11 cellular contexts compared by ENCODE assay signal in genomic region chr6:106514281-106514885, GRCh38.
DNase-seq lines count a peak whose midpoint lies in the region; ATAC-seq and TF ChIP-seq lines count a peak whose summit lies in the region.
"Had no signal": no experiment of that assay in that cellular context is flagged by ENCODE, and none has a peak within 500 bp of the region (broad histone marks: within the 10 kb centered on the region; RNA-seq: fewer than 3 reads in every experiment).

No MANE protein-coding gene starts in this region.

- H3K36me3 ChIP-seq in heart left ventricle: no peaks in the 10 kb centered on the region

- H3K27ac Mint-ChIP-seq in activated T-helper 1 cell treated with anti-CD3 and anti-CD28 coated beads, Interleukin-12 subunit alpha, Interleukin-12 subunit beta, Interleukin-2, Interleukin-4 antibody, amounts not matched to agents 30 ng/mL and 10 ng/mL and 1 ng/mL, durations not matched to agents 14 hours and 24 hours and 36 hours: peak overlapping the region; percentile 83
- peak overlapping the region; percentile 78 for H3K27ac Mint-ChIP-seq in type B pancreatic cell

- TF ChIP-seq POLR2A in heart left ventricle (IDR thresholded peaks at IDR 0.05): no peak

- intact Hi-C loops in activated T-helper 1 cell treated with anti-CD3 and anti-CD28 coated beads, Interleukin-12 subunit alpha, Interleukin-12 subunit beta, Interleukin-2, Interleukin-4 antibody, amounts not matched to agents 30 ng/mL and 10 ng/mL and 1 ng/mL, durations not matched to agents 14 hours and 24 hours and 36 hours (cut with micrococcal nuclease): loop anchor here (5.0 to 10.0 kb wide), 4 partner anchors 513 to 1112 kb away; partner anchors contain the start of genes MTRES1 and PREP
- intact Hi-C loops in heart left ventricle (cut with DNase I): loop anchor here in 1 of 10 donors (5.0 kb wide), 1 partner anchor 43 kb away; no protein-coding TSS in a partner anchor

- peak overlapping the region in 1 of 12 donors; percentile 96 for H3K27ac ChIP-seq in heart left ventricle

- H3K4me1 ChIP-seq in heart left ventricle: peaks cover 0 to 88% (median 26%) of the 10 kb centered on the region in 12 donors

- H3K27me3 Mint-ChIP-seq in activated T-cell treated with anti-CD3 and anti-CD28 coated beads, Interleukin-2, amount 50 U/mL, for 4 hours (ENCODE audit: low read depth): no peaks in the 10 kb centered on the region
- peaks cover 6% of the 10 kb centered on the region for H3K27me3 Mint-ChIP-seq in activated T-helper 1 cell treated with anti-CD3 and anti-CD28 coated beads, Interleukin-12 subunit alpha, Interleukin-12 subunit beta, Interleukin-2, Interleukin-4 antibody, amounts not matched to agents 30 ng/mL and 10 ng/mL and 1 ng/mL, durations not matched to agents 14 hours and 24 hours and 36 hours (ENCODE audit: insufficient read depth)
- H3K27me3 Mint-ChIP-seq in type B pancreatic cell: peaks cover 56% of the 10 kb centered on the region

- peak overlapping the region; percentile 85 for H3K4me3 Mint-ChIP-seq in activated T-cell treated with anti-CD3 and anti-CD28 coated beads, Interleukin-2, amount 50 U/mL, for 4 hours
- H3K4me3 Mint-ChIP-seq in activated T-helper 1 cell treated with anti-CD3 and anti-CD28 coated beads, Interleukin-12 subunit alpha, Interleukin-12 subunit beta, Interleukin-2, Interleukin-4 antibody, amounts not matched to agents 30 ng/mL and 10 ng/mL and 1 ng/mL, durations not matched to agents 14 hours and 24 hours and 36 hours: peak overlapping the region; percentile 91
- H3K4me3 Mint-ChIP-seq in type B pancreatic cell: peak overlapping the region; percentile 80

- 84 to 88% (median 86%) methylated on average over 3 of the region's 3 CpGs for WGBS in heart left ventricle, 4 donors

- DNase-seq in activated T-cell treated with anti-CD3 and anti-CD28 coated beads, Interleukin-2, amount 50 U/mL, for 4 hours: no peak
- DNase-seq in activated T-cell treated with anti-CD3 and anti-CD28 coated beads, Interleukin-2, amount 50 U/mL, for 48 hours: no peak
- no peak for DNase-seq in activated T-helper 1 cell treated with anti-CD3 and anti-CD28 coated beads, Interleukin-12 subunit alpha, Interleukin-12 subunit beta, Interleukin-2, Interleukin-4 antibody, amounts not matched to agents 30 ng/mL and 10 ng/mL and 1 ng/mL, durations not matched to agents 14 hours and 24 hours and 36 hours (ENCODE audit: low spot score)
- peak; percentile 29 for DNase-seq in left kidney (ENCODE audit: low read depth, low spot score)
- DNase-seq in type B pancreatic cell (ENCODE audit: extremely low spot score, unreplicated experiment): no peak
- DNase-seq in stimulated activated naive CD4-positive, alpha-beta T cell treated with Interleukin-2 at 50 U/mL for 16 hours (lab: John Stamatoyannopoulos, UW): no peak
- DNase-seq in GF-D8 (lab: John Stamatoyannopoulos, UW): no peak
- no peak for DNase-seq in heart left ventricle
- DNase-seq: amniotic stem cell, SW 1271 had no signal

- H3K9me3 Mint-ChIP-seq in activated T-cell treated with anti-CD3 and anti-CD28 coated beads, Interleukin-2, amount 50 U/mL, for 4 hours: no peaks in the 10 kb centered on the region
- H3K9me3 Mint-ChIP-seq in activated T-helper 1 cell treated with anti-CD3 and anti-CD28 coated beads, Interleukin-12 subunit alpha, Interleukin-12 subunit beta, Interleukin-2, Interleukin-4 antibody, amounts not matched to agents 30 ng/mL and 10 ng/mL and 1 ng/mL, durations not matched to agents 14 hours and 24 hours and 36 hours: no peaks in the 10 kb centered on the region
- no peaks in the 10 kb centered on the region for H3K9me3 Mint-ChIP-seq in type B pancreatic cell

- peaks cover 0 to 31% (median 22%) of the 10 kb centered on the region in 9 donors for H3K27me3 ChIP-seq in heart left ventricle

- no peaks in the 10 kb centered on the region for H3K9me3 ChIP-seq in heart left ventricle

- peak overlapping the region in 2 of 12 donors; percentile 74 to 92 for H3K4me3 ChIP-seq in heart left ventricle
- H3K4me3 ChIP-seq: smooth muscle cell had no signal

- no peak for ATAC-seq in activated T-cell treated with anti-CD3 and anti-CD28 coated beads, Interleukin-2, amount 50 U/mL, for 4 hours
- ATAC-seq in heart left ventricle: no peak

- TF ChIP-seq CTCF in type B pancreatic cell (conservative IDR thresholded peaks at IDR 0.05): no peak
- TF ChIP-seq CTCF in heart left ventricle (IDR thresholded peaks at IDR 0.05): no peak

- peaks cover 1% of the 10 kb centered on the region for H3K36me3 Mint-ChIP-seq in activated T-cell treated with anti-CD3 and anti-CD28 coated beads, Interleukin-2, amount 50 U/mL, for 4 hours (ENCODE audit: insufficient read depth)
- peaks cover 6% of the 10 kb centered on the region for H3K36me3 Mint-ChIP-seq in activated T-helper 1 cell treated with anti-CD3 and anti-CD28 coated beads, Interleukin-12 subunit alpha, Interleukin-12 subunit beta, Interleukin-2, Interleukin-4 antibody, amounts not matched to agents 30 ng/mL and 10 ng/mL and 1 ng/mL, durations not matched to agents 14 hours and 24 hours and 36 hours (ENCODE audit: low read depth)
- H3K36me3 Mint-ChIP-seq in type B pancreatic cell: no peaks in the 10 kb centered on the region

- H3K4me1 Mint-ChIP-seq in activated T-cell treated with anti-CD3 and anti-CD28 coated beads, Interleukin-2, amount 50 U/mL, for 4 hours (ENCODE audit: low read depth): peaks cover 71% of the 10 kb centered on the region
- H3K4me1 Mint-ChIP-seq in activated T-helper 1 cell treated with anti-CD3 and anti-CD28 coated beads, Interleukin-12 subunit alpha, Interleukin-12 subunit beta, Interleukin-2, Interleukin-4 antibody, amounts not matched to agents 30 ng/mL and 10 ng/mL and 1 ng/mL, durations not matched to agents 14 hours and 24 hours and 36 hours (ENCODE audit: low read depth): peaks cover 74% of the 10 kb centered on the region
- H3K4me1 Mint-ChIP-seq in type B pancreatic cell (ENCODE audit: unreplicated experiment): peaks cover 17% of the 10 kb centered on the region
